In the genomic region with DNA sequence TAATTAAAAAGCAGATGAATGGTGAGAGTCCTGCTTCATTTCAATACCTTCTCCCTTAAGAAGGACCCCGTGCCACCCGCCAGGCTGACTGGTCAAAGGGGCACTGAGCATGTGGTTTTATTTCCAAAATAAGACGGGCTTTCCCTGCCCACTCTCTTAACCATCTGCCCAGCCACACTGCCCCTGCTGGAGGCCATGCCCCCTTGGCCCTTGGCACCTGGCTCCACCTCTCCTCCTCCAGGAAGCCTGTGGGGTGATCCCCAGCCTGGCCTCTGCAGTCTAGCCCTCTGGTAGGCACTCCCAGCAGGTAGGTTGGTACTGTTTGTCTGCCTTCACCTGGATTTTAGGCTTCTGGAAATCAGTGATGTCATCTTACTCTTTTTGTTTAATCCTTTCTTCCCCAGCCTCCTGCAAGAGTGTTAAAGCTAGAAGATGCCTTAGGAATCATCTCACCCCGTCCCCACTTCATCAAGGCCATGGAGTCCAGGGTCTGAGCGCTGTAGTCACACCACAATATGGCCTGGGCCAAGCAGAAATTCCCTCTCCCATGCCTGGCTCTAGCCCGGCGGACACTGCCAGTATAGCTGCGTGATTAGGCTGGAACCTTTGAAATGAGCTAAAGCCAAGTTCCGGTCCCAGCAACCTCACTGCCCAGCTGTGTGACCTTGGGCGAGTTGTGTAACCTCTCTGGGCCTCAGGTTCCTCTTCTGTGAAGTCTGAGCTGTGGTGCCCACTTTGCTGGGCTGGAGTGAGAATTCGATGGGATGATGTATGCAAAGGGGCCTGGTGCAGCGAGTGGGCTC, we compare ENCODE assay signal across 17 cellular contexts.
DNase-seq lines count a peak whose midpoint lies in the region; ATAC-seq, FAIRE-seq and TF ChIP-seq lines count a peak whose summit lies in the region.
"Had no signal": no experiment of that assay in that cellular context is flagged by ENCODE, and none has a peak within 500 bp of the region (broad histone marks: within the 10 kb centered on the region; RNA-seq: fewer than 3 reads in every experiment).

No MANE protein-coding gene starts in this region.

- no peaks in the 10 kb centered on the region for H3K9me3 Mint-ChIP-seq in astrocyte (ENCODE audit: unreplicated experiment)
- H3K9me3 Mint-ChIP-seq in activated naive CD8-positive, alpha-beta T cell treated with anti-CD3 and anti-CD28 coated beads, Interleukin-2, amount 50 U/mL, for 24 hours = no peaks in the 10 kb centered on the region
- H3K9me3 Mint-ChIP-seq: activated naive CD8-positive, alpha-beta T cell treated with anti-CD3 and anti-CD28 coated beads for 36 hours had no signal

- H3K36me3 ChIP-seq in astrocyte (ENCODE audit: insufficient read depth, low read length) = peaks cover 8% of the 10 kb centered on the region
- H3K36me3 ChIP-seq in right lobe of liver = no peaks in the 10 kb centered on the region
- peaks cover 0 to 7% (median 0%) of the 10 kb centered on the region in 6 donors for H3K36me3 ChIP-seq in spleen

- no peak overlapping the region for H2AFZ ChIP-seq in astrocyte (ENCODE audit: low read depth, low read length)

- peak overlapping the region; percentile 53 for H3K27ac Mint-ChIP-seq in astrocyte (ENCODE audit: unreplicated experiment)
- no peak overlapping the region for H3K27ac Mint-ChIP-seq in activated naive CD8-positive, alpha-beta T cell treated with anti-CD3 and anti-CD28 coated beads, Interleukin-2, amount 50 U/mL, for 24 hours
- H3K27ac Mint-ChIP-seq: activated naive CD8-positive, alpha-beta T cell treated with anti-CD3 and anti-CD28 coated beads for 36 hours had no signal

- H3K27ac ChIP-seq in astrocyte (ENCODE audit: low read depth, low read length) (no peak overlapping the region), right lobe of liver (peak overlapping the region in 2 of 3 donors; percentile 45 to 58), spleen (peak overlapping the region; percentile 61 to 95 (median 78))
- H3K27ac ChIP-seq: thoracic aorta had no signal

- H3K4me1 Mint-ChIP-seq in astrocyte (ENCODE audit: low read depth, unreplicated experiment) = peaks cover 78% of the 10 kb centered on the region
- no peaks in the 10 kb centered on the region for H3K4me1 Mint-ChIP-seq in activated naive CD8-positive, alpha-beta T cell treated with anti-CD3 and anti-CD28 coated beads, Interleukin-2, amount 50 U/mL, for 24 hours
- H3K4me1 Mint-ChIP-seq: activated naive CD8-positive, alpha-beta T cell treated with anti-CD3 and anti-CD28 coated beads for 36 hours had no signal

- H3K27me3 Mint-ChIP-seq in astrocyte (ENCODE audit: low read depth, unreplicated experiment) = no peaks in the 10 kb centered on the region
- H3K27me3 Mint-ChIP-seq in activated naive CD8-positive, alpha-beta T cell treated with anti-CD3 and anti-CD28 coated beads, Interleukin-2, amount 50 U/mL, for 24 hours = no peaks in the 10 kb centered on the region
- H3K27me3 Mint-ChIP-seq: activated naive CD8-positive, alpha-beta T cell treated with anti-CD3 and anti-CD28 coated beads for 36 hours had no signal

- no peak overlapping the region for H3K4me3 ChIP-seq in astrocyte (ENCODE audit: insufficient read depth, low read depth, low read length)
- no peak overlapping the region for H3K4me3 ChIP-seq in right lobe of liver
- no peak overlapping the region for H3K4me3 ChIP-seq in spleen
- H3K4me3 ChIP-seq: MG63, thoracic aorta had no signal

- DNase-seq in astrocyte (ENCODE audit: low read depth) (no peak), right lobe of liver (peak in 1 of 3 donors; percentile 54), spleen (no peak), NCI-H748 (lab: John Stamatoyannopoulos, UW; ENCODE audit: unreplicated experiment) (no peak), NCI-H1417 treated with DMSO at 0.1 percent for 48 hours (lab: John Stamatoyannopoulos, UW) (no peak)
- DNase-seq in activated naive CD8-positive, alpha-beta T cell treated with anti-CD3 and anti-CD28 coated beads, Interleukin-2, amount 50 U/mL, for 24 hours = no peak
- DNase-seq: activated CD4-positive, alpha-beta T cell treated with anti-CD3 and anti-CD28 coated beads for 4 hours; activated naive CD8-positive, alpha-beta T cell treated with anti-CD3 and anti-CD28 coated beads for 36 hours; head of caudate nucleus; MG63; NCI-H2171; SHP77 treated with DMSO at 0.1 percent for 48 hours; stimulated activated CD4-positive, alpha-beta T cell treated with anti-CD3 and anti-CD28 coated beads, Interleukin-2, amount 100 ng/mL, for 24 hours; T1000 had no signal

- H3K36me3 Mint-ChIP-seq in astrocyte (ENCODE audit: low read depth, unreplicated experiment) = peaks cover 11% of the 10 kb centered on the region
- no peaks in the 10 kb centered on the region for H3K36me3 Mint-ChIP-seq in activated naive CD8-positive, alpha-beta T cell treated with anti-CD3 and anti-CD28 coated beads, Interleukin-2, amount 50 U/mL, for 24 hours (ENCODE audit: low read depth)
- H3K36me3 Mint-ChIP-seq: activated naive CD8-positive, alpha-beta T cell treated with anti-CD3 and anti-CD28 coated beads for 36 hours had no signal

- no peak overlapping the region for H3K4me3 Mint-ChIP-seq in astrocyte (ENCODE audit: unreplicated experiment)
- H3K4me3 Mint-ChIP-seq in activated naive CD8-positive, alpha-beta T cell treated with anti-CD3 and anti-CD28 coated beads, Interleukin-2, amount 50 U/mL, for 24 hours = no peak overlapping the region
- H3K4me3 Mint-ChIP-seq: activated naive CD8-positive, alpha-beta T cell treated with anti-CD3 and anti-CD28 coated beads for 36 hours had no signal

- TF ChIP-seq POLR2A in right lobe of liver (IDR thresholded peaks at IDR 0.05) (no peak), spleen (IDR thresholded peaks at IDR 0.05) (no peak)

- peaks cover 58% of the 10 kb centered on the region for H3K4me1 ChIP-seq in astrocyte (ENCODE audit: insufficient read depth, low read length)
- H3K4me1 ChIP-seq in right lobe of liver = peaks cover 0 to 56% (median 30%) of the 10 kb centered on the region in 4 donors
- H3K4me1 ChIP-seq in spleen = peaks cover 32 to 100% (median 78%) of the 10 kb centered on the region in 6 donors

- WGBS in right lobe of liver (ENCODE audit: insufficient coverage, low coverage, low lambda C conversion rate, missing lambda C conversion rate) = 34% methylated on average over 10 of the region's 12 CpGs
- WGBS in spleen, 5 donors = 46 to 77% (median 65%) methylated on average over 11 to 12 of the region's 12 CpGs

- TF ChIP-seq CTCF in GM12872 (IDR thresholded peaks at IDR 0.05; ENCODE audit: insufficient read depth, low read depth, low read length) (0 out of 3 replicates have a peak, but pooled peaks have one; percentile 11), astrocyte (IDR thresholded peaks at IDR 0.05; ENCODE audit: insufficient read depth, low read depth, low read length) (no peak), right lobe of liver (IDR thresholded peaks at IDR 0.05) (no peak), spleen (IDR thresholded peaks at IDR 0.05 in 8 of 11, conservative IDR thresholded peaks at IDR 0.05 in 3 of 11) (no peak)

- H3K9me3 ChIP-seq in astrocyte (ENCODE audit: insufficient read depth, low read depth, low read length) (no peaks in the 10 kb centered on the region), right lobe of liver (no peaks in the 10 kb centered on the region), spleen (peaks cover 0 to 13% (median 0%) of the 10 kb centered on the region in 8 donors)
- H3K9me3 ChIP-seq: thoracic aorta had no signal

- H3K9ac ChIP-seq in astrocyte (ENCODE audit: low read length) = no peak overlapping the region

- peaks cover 76% of the 10 kb centered on the region for H4K20me1 ChIP-seq in astrocyte (ENCODE audit: insufficient read depth, low read length)

- peaks cover 78% of the 10 kb centered on the region for H3K79me2 ChIP-seq in astrocyte (ENCODE audit: insufficient read depth, low read length)

- intact Hi-C loops in right lobe of liver (cut with DNase I) = no loop called here
- intact Hi-C loops in spleen (cut with DNase I; ENCODE audit: low total_unique reads) = no loop called here

- no peak overlapping the region for H3K4me2 ChIP-seq in astrocyte (ENCODE audit: low read length)

- ATAC-seq in right lobe of liver = peak in 3 of 4 donors; percentile 32 to 55 (median 41)
- ATAC-seq in activated naive CD8-positive, alpha-beta T cell treated with anti-CD3 and anti-CD28 coated beads, Interleukin-2, amount 50 U/mL, for 24 hours = no peak

- H3K27me3 ChIP-seq in astrocyte (ENCODE audit: insufficient read depth, low read length) = no peaks in the 10 kb centered on the region
- H3K27me3 ChIP-seq in right lobe of liver = no peaks in the 10 kb centered on the region
- H3K27me3 ChIP-seq in spleen (replicated peaks in 1 of 7) = no peaks in the 10 kb centered on the region
- H3K27me3 ChIP-seq: MG63 had no signal

- FAIRE-seq in astrocyte (lab: Jason Lieb, UNC) = no peak
- FAIRE-seq: keratinocyte had no signal
